26 cellular contexts compared by ENCODE assay signal in genomic region chr6:111306104-111306888, GRCh38.
DNase-seq lines count a peak whose midpoint lies in the region; ATAC-seq and TF ChIP-seq lines count a peak whose summit lies in the region.
"Had no signal": no experiment of that assay in that cellular context is flagged by ENCODE, and none has a peak within 500 bp of the region (broad histone marks: within the 10 kb centered on the region; RNA-seq: fewer than 3 reads in every experiment).

No MANE protein-coding gene starts in this region.

- H3K27ac Mint-ChIP-seq in neural progenitor cell = peak overlapping the region; percentile 24
- H3K27ac Mint-ChIP-seq in effector memory CD8-positive, alpha-beta T cell = no peak overlapping the region
- H3K27ac Mint-ChIP-seq: activated CD8-positive, alpha-beta memory T cell treated with anti-CD3 and anti-CD28 coated beads, Interleukin-2, amount 10 ng/mL, durations not matched to agents 7 days and 5 days; activated naive CD8-positive, alpha-beta T cell treated with anti-CD3 and anti-CD28 coated beads, Interleukin-2, amount 50 U/mL, for 24 hours; activated T-helper 2 cell treated with anti-CD3 and anti-CD28 coated beads, Interferon-gamma antibody, Interleukin-2, Interleukin-4, amounts not matched to agents 10 μg/mL and 5 μg/mL and 100 μg/mL, durations not matched to agents 14 hours and 24 hours and 36 hours; CD8-positive, alpha-beta T cell had no signal

- no peaks in the 10 kb centered on the region for H3K9me3 ChIP-seq in SK-N-MC (ENCODE audit: low read depth, low read length)
- H3K9me3 ChIP-seq in neural progenitor cell (ENCODE audit: low read depth) = no peaks in the 10 kb centered on the region
- H3K9me3 ChIP-seq: lower lobe of right lung, SJCRH30 had no signal

- H3K36me3 ChIP-seq in H7 (replicated peaks; ENCODE audit: control insufficient read depth, insufficient read depth, low read length) (peaks cover 1% of the 10 kb centered on the region), SK-N-MC (ENCODE audit: insufficient read depth, low read length) (peaks cover 28% of the 10 kb centered on the region), neural progenitor cell (peaks cover 6% of the 10 kb centered on the region)

- no peaks in the 10 kb centered on the region for H3K79me2 ChIP-seq in neural progenitor cell (ENCODE audit: low read depth)

- no peak overlapping the region for H3K4me3 Mint-ChIP-seq in neural progenitor cell
- H3K4me3 Mint-ChIP-seq in effector memory CD8-positive, alpha-beta T cell = no peak overlapping the region
- H3K4me3 Mint-ChIP-seq: activated CD4-positive, alpha-beta T cell treated with anti-CD3 and anti-CD28 coated beads, Interleukin-2, amount 10 ng/mL, durations not matched to agents 7 days and 5 days; activated CD8-positive, alpha-beta memory T cell treated with anti-CD3 and anti-CD28 coated beads, Interleukin-2, amount 10 ng/mL, durations not matched to agents 7 days and 5 days; activated naive CD8-positive, alpha-beta T cell treated with anti-CD3 and anti-CD28 coated beads, Interleukin-2, amount 50 U/mL, for 24 hours; brain; CD8-positive, alpha-beta T cell had no signal

- no peak overlapping the region for H3K4me2 ChIP-seq in neural progenitor cell

- H3K9ac ChIP-seq in SK-N-MC (ENCODE audit: insufficient read length) (no peak overlapping the region), neural progenitor cell (no peak overlapping the region)

- H3K4me3 ChIP-seq in H7 (ENCODE audit: insufficient read depth, low read depth, low read length) (no peak overlapping the region), SK-N-MC (no peak overlapping the region), neural progenitor cell (no peak overlapping the region)
- H3K4me3 ChIP-seq: lower lobe of right lung, SJCRH30, spleen had no signal

- 0 out of 2 replicates have a peak overlapping the region, but pooled peaks have one; percentile 1 for H3K27ac ChIP-seq in SK-N-MC
- no peak overlapping the region for H3K27ac ChIP-seq in neural progenitor cell
- H3K27ac ChIP-seq: lower lobe of right lung, SJCRH30, spleen had no signal

- peaks cover 2% of the 10 kb centered on the region for H3K9me3 Mint-ChIP-seq in neural progenitor cell
- no peaks in the 10 kb centered on the region for H3K9me3 Mint-ChIP-seq in effector memory CD8-positive, alpha-beta T cell

- H3K27me3 Mint-ChIP-seq in neural progenitor cell (ENCODE audit: insufficient read depth, low read depth) = no peaks in the 10 kb centered on the region
- H3K27me3 Mint-ChIP-seq in effector memory CD8-positive, alpha-beta T cell = no peaks in the 10 kb centered on the region
- H3K27me3 Mint-ChIP-seq: activated CD4-positive, alpha-beta T cell treated with anti-CD3 and anti-CD28 coated beads, Interleukin-2, amount 10 ng/mL, durations not matched to agents 7 days and 5 days; activated CD8-positive, alpha-beta memory T cell treated with anti-CD3 and anti-CD28 coated beads, Interleukin-2, amount 10 ng/mL, durations not matched to agents 7 days and 5 days; activated naive CD8-positive, alpha-beta T cell treated with anti-CD3 and anti-CD28 coated beads, Interleukin-2, amount 50 U/mL, for 24 hours; brain had no signal

- no peaks in the 10 kb centered on the region for H4K20me1 ChIP-seq in neural progenitor cell (ENCODE audit: low read depth)

- H3K4me1 Mint-ChIP-seq in neural progenitor cell = no peaks in the 10 kb centered on the region
- H3K4me1 Mint-ChIP-seq in effector memory CD8-positive, alpha-beta T cell (ENCODE audit: low read depth in 2 of 2) = no peaks in the 10 kb centered on the region
- H3K4me1 Mint-ChIP-seq: brain had no signal

- peaks cover 42% of the 10 kb centered on the region for H3K36me3 Mint-ChIP-seq in neural progenitor cell
- peaks cover 30% of the 10 kb centered on the region for H3K36me3 Mint-ChIP-seq in effector memory CD8-positive, alpha-beta T cell (ENCODE audit: insufficient read depth)

- H3K27me3 ChIP-seq in H7 (ENCODE audit: control insufficient read depth, insufficient read depth, low read length) = no peaks in the 10 kb centered on the region
- no peaks in the 10 kb centered on the region for H3K27me3 ChIP-seq in neural progenitor cell
- H3K27me3 ChIP-seq: SJCRH30, spleen had no signal

- H3F3A ChIP-seq in neural progenitor cell (ENCODE audit: low read depth) = no peaks in the 10 kb centered on the region

- ATAC-seq in esophagus mucosa = peak; percentile 66
- ATAC-seq in effector memory CD8-positive, alpha-beta T cell (replicated peaks) = no peak
- ATAC-seq: activated CD8-positive, alpha-beta memory T cell treated with anti-CD3 and anti-CD28 coated beads, Interleukin-2, amount 10 ng/mL, durations not matched to agents 7 days and 5 days; activated naive CD8-positive, alpha-beta T cell treated with anti-CD3 and anti-CD28 coated beads, Interleukin-2, amount 50 U/mL, for 24 hours; CD8-positive, alpha-beta T cell; lower lobe of right lung had no signal

- no peak for TF ChIP-seq CTCF in neural progenitor cell (IDR thresholded peaks at IDR 0.05)

- DNase-seq in H7 (peak; percentile 55), SK-N-MC (ENCODE audit: low read depth, low spot score) (no peak), neural progenitor cell (ENCODE audit: low spot score) (no peak), NCI-H2171 treated with DMSO at 0.1 percent for 48 hours (lab: John Stamatoyannopoulos, UW) (no peak), RKO (ENCODE audit: low spot score) (no peak)
- no peak for DNase-seq in effector memory CD8-positive, alpha-beta T cell
- DNase-seq: activated CD4-positive, alpha-beta T cell treated with anti-CD3 and anti-CD28 coated beads, Interleukin-2, amount 10 ng/mL, durations not matched to agents 7 days and 5 days; activated CD8-positive, alpha-beta memory T cell treated with anti-CD3 and anti-CD28 coated beads, Interleukin-2, amount 10 ng/mL, durations not matched to agents 7 days and 5 days; activated naive CD8-positive, alpha-beta T cell treated with anti-CD3 and anti-CD28 coated beads, Interleukin-2, amount 50 U/mL, for 24 hours; AML-193; CD8-positive, alpha-beta T cell; cortex of kidney; DMS153; GDM1; Kasumi-1; lower lobe of right lung; NCI-H1048; NCI-H1930; NCI-H226; SJCRH30; spleen; stimulated activated CD4-positive, alpha-beta T cell treated with anti-CD3 and anti-CD28 coated beads, Interleukin-4, amount 100 ng/mL, for 1 hour; stimulated activated naive CD4-positive, alpha-beta T cell treated with Interleukin-2 at 50 U/mL for 16 hours had no signal

- no peaks in the 10 kb centered on the region for H3K4me1 ChIP-seq in neural progenitor cell
- H3K4me1 ChIP-seq: lower lobe of right lung, SJCRH30, spleen had no signal

- no peak overlapping the region for H2AFZ ChIP-seq in neural progenitor cell (replicated peaks)
